25 cellular contexts compared by ENCODE assay signal in genomic region chr20:45467172-45467571, GRCh38. TPM values are rescaled to one million over a fixed set of nuclear protein-coding genes. Genes with fewer than 3 reads are reported as not detected.
"Had no signal": no experiment of that assay in that cellular context is flagged by ENCODE, and none has a peak within 500 bp of the region (broad histone marks: within the 10 kb centered on the region; RNA-seq: fewer than 3 reads in every experiment).

No MANE protein-coding gene starts in this region.

- H3K36me3 ChIP-seq: MG63 had no signal

- DNase-seq: Karpas-422, Kasumi-1, MM.1S, MV-4-11, NCI-H1048, NCI-H1105, NCI-H1436 treated with DMSO at 0.1 percent for 48 hours, NCI-H1694, NCI-H1694 treated with DMSO at 0.1 percent for 48 hours, NCI-H187, NCI-H187 treated with DMSO at 0.1 percent for 48 hours, NCI-H1930, NCI-H2107, NCI-H2171, NCI-H2171 treated with DMSO at 0.1 percent for 48 hours, NCI-H2227 treated with DMSO at 0.1 percent for 48 hours, NCI-H226, NCI-H446, NCI-H446 treated with DMSO at 0.1 percent for 48 hours had no signal

- H3K27ac ChIP-seq: KMS-11 had no signal

- H3K9ac ChIP-seq: KMS-11 had no signal

- H3K9me3 ChIP-seq: MG63 had no signal

- H3K4me3 ChIP-seq: MG63 had no signal

- H3K4me2 ChIP-seq: KMS-11 had no signal

RNA-seq across cellular contexts. Expression of gene WFDC2, which starts 2.4 kb away (rescaled TPM):
- total RNA-seq: LHCN-M2, M059J, MCF 10A, NCI-H460 had no signal

RNA-seq across cellular contexts. Expression of gene SPINT3, which starts 48.2 kb away (rescaled TPM):
- total RNA-seq: LHCN-M2, M059J, MCF 10A, NCI-H460 had no signal
